Comparison of ENCODE assay signal across 28 cellular contexts in genomic region chr2:5495616-5496015, GRCh38.
"Had no signal": no experiment of that assay in that cellular context is flagged by ENCODE, and none has a peak within 500 bp of the region (broad histone marks: within the 10 kb centered on the region; RNA-seq: fewer than 3 reads in every experiment).

No MANE protein-coding gene starts in this region.

- H3K4me3 Mint-ChIP-seq: activated naive CD8-positive, alpha-beta T cell; central memory CD8-positive, alpha-beta T cell; dendritic cell treated with granulocyte-macrophage colony-stimulating factor and Interleukin-4, amounts not matched to agents 40 ng/mL and 50 ng/mL, for 4 days; immature natural killer cell; natural killer cell treated with Interleukin-12 subunit alpha and Interleukin-12 subunit beta and Interleukin-15 and Interleukin-18, amount 100 ng/mL, for 72 hours; stimulated activated effector memory CD8-positive, alpha-beta T cell treated with anti-CD3 and anti-CD28 coated beads, Interleukin-12 subunit alpha, Interleukin-12 subunit beta, amount 100 ng/mL, for 72 hours; stimulated activated naive CD8-positive, alpha-beta T cell treated with anti-CD3 and anti-CD28 coated beads, Interleukin-15, Interleukin-2, amounts not matched to agents 100 ng/mL and 50 ng/mL, for 24 hours; T-helper 1 cell treated with Interleukin-12 subunit alpha and Interleukin-12 subunit beta and Interleukin-4 antibody, amounts not matched to agents 30 μg/mL and 1 μg/mL, for 36 hours had no signal

- DNase-seq: activated CD4-positive, alpha-beta T cell treated with anti-CD3 and anti-CD28 coated beads for 48 hours; activated CD4-positive, alpha-beta T cell treated with anti-CD3 and anti-CD28 coated beads, Interleukin-2, amount 50 U/mL, for 48 hours; activated CD8-positive, alpha-beta memory T cell treated with anti-CD3 and anti-CD28 coated beads for 24 hours; activated effector memory CD4-positive, alpha-beta T cell treated with Interleukin-2 at 50 U/mL for 16 hours; activated naive CD4-positive, alpha-beta T cell treated with Interleukin-2 at 50 U/mL for 16 hours; anterior cingulate cortex; gastrocnemius medialis; glutamatergic neuron; hippocampal formation; immature natural killer cell; lower lobe of right lung; mesenchymal stem cell; mucosa of descending colon; right lobe of liver; stimulated activated CD4-positive, alpha-beta T cell treated with anti-CD3 and anti-CD28 coated beads, Interleukin-12 subunit alpha, Interleukin-12 subunit beta, amount 100 ng/mL, for 4 hours; stimulated activated CD4-positive, alpha-beta T cell treated with anti-CD3 and anti-CD28 coated beads, Interleukin-4, amount 100 ng/mL, for 24 hours; T-helper 9 cell; upper lobe of right lung; WERI-Rb-1 had no signal

- H3K9me3 Mint-ChIP-seq: dendritic cell treated with granulocyte-macrophage colony-stimulating factor and Interleukin-4, amounts not matched to agents 40 ng/mL and 50 ng/mL, for 4 days; stimulated activated naive CD8-positive, alpha-beta T cell treated with anti-CD3 and anti-CD28 coated beads, Interleukin-15, Interleukin-2, amounts not matched to agents 100 ng/mL and 50 ng/mL, for 24 hours; T-helper 1 cell treated with Interleukin-12 subunit alpha and Interleukin-12 subunit beta and Interleukin-4 antibody, amounts not matched to agents 30 μg/mL and 1 μg/mL, for 36 hours had no signal

- ATAC-seq: activated CD4-positive, CD25-positive, alpha-beta regulatory T cell treated with anti-CD3 and anti-CD28 coated beads, Interleukin-2, amount 50 U/mL, for 24 hours; gastrocnemius medialis; left lobe of liver; lower lobe of right lung; mucosa of descending colon; natural killer cell treated with Interleukin-12 subunit alpha and Interleukin-12 subunit beta and Interleukin-15 and Interleukin-18, amount 100 ng/mL, for 72 hours; right lobe of liver; stimulated activated effector memory CD8-positive, alpha-beta T cell treated with anti-CD3 and anti-CD28 coated beads, Interleukin-12 subunit alpha, Interleukin-12 subunit beta, amount 100 ng/mL, for 72 hours; upper lobe of right lung had no signal

- H3K27me3 Mint-ChIP-seq: activated naive CD8-positive, alpha-beta T cell; central memory CD8-positive, alpha-beta T cell; dendritic cell treated with granulocyte-macrophage colony-stimulating factor and Interleukin-4, amounts not matched to agents 40 ng/mL and 50 ng/mL, for 4 days; natural killer cell treated with Interleukin-12 subunit alpha and Interleukin-12 subunit beta and Interleukin-15 and Interleukin-18, amount 100 ng/mL, for 72 hours; stimulated activated naive CD8-positive, alpha-beta T cell treated with anti-CD3 and anti-CD28 coated beads, Interleukin-15, Interleukin-2, amounts not matched to agents 100 ng/mL and 50 ng/mL, for 24 hours had no signal

- H3K4me1 Mint-ChIP-seq: central memory CD8-positive, alpha-beta T cell; immature natural killer cell; stimulated activated effector memory CD8-positive, alpha-beta T cell treated with anti-CD3 and anti-CD28 coated beads, Interleukin-12 subunit alpha, Interleukin-12 subunit beta, amount 100 ng/mL, for 72 hours had no signal

- H3K27ac Mint-ChIP-seq: activated naive CD8-positive, alpha-beta T cell; dendritic cell treated with granulocyte-macrophage colony-stimulating factor and Interleukin-4, amounts not matched to agents 40 ng/mL and 50 ng/mL, for 4 days; immature natural killer cell; natural killer cell treated with Interleukin-12 subunit alpha and Interleukin-12 subunit beta and Interleukin-15 and Interleukin-18, amount 100 ng/mL, for 72 hours; stimulated activated effector memory CD8-positive, alpha-beta T cell treated with anti-CD3 and anti-CD28 coated beads, Interleukin-12 subunit alpha, Interleukin-12 subunit beta, amount 100 ng/mL, for 72 hours; stimulated activated naive CD8-positive, alpha-beta T cell treated with anti-CD3 and anti-CD28 coated beads, Interleukin-15, Interleukin-2, amounts not matched to agents 100 ng/mL and 50 ng/mL, for 24 hours; T-helper 1 cell treated with Interleukin-12 subunit alpha and Interleukin-12 subunit beta and Interleukin-4 antibody, amounts not matched to agents 30 μg/mL and 1 μg/mL, for 36 hours had no signal

- H3K36me3 Mint-ChIP-seq: activated naive CD8-positive, alpha-beta T cell; immature natural killer cell; natural killer cell treated with Interleukin-12 subunit alpha and Interleukin-12 subunit beta and Interleukin-15 and Interleukin-18, amount 100 ng/mL, for 72 hours; stimulated activated effector memory CD8-positive, alpha-beta T cell treated with anti-CD3 and anti-CD28 coated beads, Interleukin-12 subunit alpha, Interleukin-12 subunit beta, amount 100 ng/mL, for 72 hours had no signal
